ENCODE assay signal across 6 cellular contexts in genomic region chr17:26982563-26982962, GRCh38.
DNase-seq lines count a peak whose midpoint lies in the region; ATAC-seq and TF ChIP-seq lines count a peak whose summit lies in the region.
"Not testable (repeated sequence)": the region's sequence is repeated elsewhere in the genome, so short reads cannot be mapped to it uniquely, and the experiment has no call there.

No MANE protein-coding gene starts in this region.

- ATAC-seq in naive thymus-derived CD4-positive, alpha-beta T cell, result peak; percentile 22
- ATAC-seq in stimulated activated effector memory CD8-positive, alpha-beta T cell treated with anti-CD3 and anti-CD28 coated beads, Interleukin-12 subunit alpha, Interleukin-12 subunit beta, amount 100 ng/mL, for 72 hours, result peak; percentile 51
- ATAC-seq in upper lobe of left lung (ENCODE audit: low FRiP score in 2 of 2) (peak; percentile 26 to 61), aorta (ENCODE audit: low FRiP score) (peak; percentile 26)

- POLR2A ChIA-PET in naive thymus-derived CD4-positive, alpha-beta T cell (lab: Charles Lee), result not testable (repeated sequence)

- TF ChIP-seq CTCF in upper lobe of left lung (IDR thresholded peaks at IDR 0.05), result not testable (repeated sequence)

- peak overlapping the region; percentile 64 for H3K14ac ChIP-seq in neuronal stem cell (ENCODE audit: low read length)

- H2AK5ac ChIP-seq in neuronal stem cell (ENCODE audit: low read depth, low read length), result not testable (repeated sequence)

- DNase-seq in naive thymus-derived CD4-positive, alpha-beta T cell; neuronal stem cell (ENCODE audit: low spot score); stimulated activated effector memory CD8-positive, alpha-beta T cell treated with anti-CD3 and anti-CD28 coated beads, Interleukin-12 subunit alpha, Interleukin-12 subunit beta, amount 100 ng/mL, for 72 hours (ENCODE audit: low spot score in 2 of 2); upper lobe of left lung: not testable (repeated sequence)
- peak in 1 of 2 donors; percentile 57 for DNase-seq in aorta

- H2BK5ac ChIP-seq in neuronal stem cell (ENCODE audit: low read length), result peak overlapping the region; percentile 59

- peaks cover 0 to 31% (median 12%) of the 10 kb centered on the region in 11 donors for H3K9me3 Mint-ChIP-seq in naive thymus-derived CD4-positive, alpha-beta T cell
- H3K9me3 Mint-ChIP-seq in stimulated activated effector memory CD8-positive, alpha-beta T cell treated with anti-CD3 and anti-CD28 coated beads, Interleukin-12 subunit alpha, Interleukin-12 subunit beta, amount 100 ng/mL, for 72 hours, result not testable (repeated sequence)

- not testable (repeated sequence) for H3K27ac Mint-ChIP-seq in naive thymus-derived CD4-positive, alpha-beta T cell; stimulated activated effector memory CD8-positive, alpha-beta T cell treated with anti-CD3 and anti-CD28 coated beads, Interleukin-12 subunit alpha, Interleukin-12 subunit beta, amount 100 ng/mL, for 72 hours

- H3K4me1 ChIP-seq in naive thymus-derived CD4-positive, alpha-beta T cell (ENCODE audit: control insufficient read depth in 2 of 2, insufficient read depth in 2 of 2, low read length in 2 of 2); neuronal stem cell (ENCODE audit: control insufficient read depth in 2 of 2, insufficient read depth in 1 of 2, low read depth in 1 of 2, low read length in 2 of 2); upper lobe of left lung; aorta (ENCODE audit: control insufficient read depth in 1 of 2, insufficient read depth in 2 of 2, low read length in 2 of 2): not testable (repeated sequence)

- not testable (repeated sequence) for H3K4me3 Mint-ChIP-seq in naive thymus-derived CD4-positive, alpha-beta T cell; stimulated activated effector memory CD8-positive, alpha-beta T cell treated with anti-CD3 and anti-CD28 coated beads, Interleukin-12 subunit alpha, Interleukin-12 subunit beta, amount 100 ng/mL, for 72 hours

- intact Hi-C loops in naive thymus-derived CD4-positive, alpha-beta T cell (cut with micrococcal nuclease); aorta (cut with DNase I): not testable (repeated sequence)

- TF ChIP-seq EP300 in upper lobe of left lung (IDR thresholded peaks at IDR 0.05), result not testable (repeated sequence)

- no CpG with 5 or more reads among the region's 3 CpGs for WGBS in neuronal stem cell (ENCODE audit: extremely low coverage in 2 of 2, insufficient read length in 2 of 2, insufficient replicate concordance in 1 of 2), 2 donors
- 74 to 87% methylated on average over 3 of the region's 3 CpGs for WGBS in upper lobe of left lung, 2 donors
- 83 to 84% methylated on average over 3 of the region's 3 CpGs for WGBS in aorta, 2 donors

- H3K4me1 Mint-ChIP-seq in naive thymus-derived CD4-positive, alpha-beta T cell; stimulated activated effector memory CD8-positive, alpha-beta T cell treated with anti-CD3 and anti-CD28 coated beads, Interleukin-12 subunit alpha, Interleukin-12 subunit beta, amount 100 ng/mL, for 72 hours: not testable (repeated sequence)

- H3K79me1 ChIP-seq in neuronal stem cell (ENCODE audit: low read depth, low read length), result not testable (repeated sequence)

- H2BK12ac ChIP-seq in neuronal stem cell (ENCODE audit: low read length), result not testable (repeated sequence)

- peaks cover 22% of the 10 kb centered on the region for H3K9me3 ChIP-seq in iPS-18c (ENCODE audit: control insufficient read depth, insufficient read depth, low read length)
- not testable (repeated sequence) for H3K9me3 ChIP-seq in naive thymus-derived CD4-positive, alpha-beta T cell (ENCODE audit: control insufficient read depth in 2 of 3, low read length in 3 of 3); neuronal stem cell (replicated peaks in 1 of 2; ENCODE audit: control insufficient read depth in 2 of 2, insufficient read depth in 1 of 2, low read depth in 1 of 2, low read length in 2 of 2); upper lobe of left lung; aorta (ENCODE audit: control insufficient read depth, low read length)

- peaks cover 0 to 25% (median 0%) of the 10 kb centered on the region in 5 donors for H3K27me3 Mint-ChIP-seq in naive thymus-derived CD4-positive, alpha-beta T cell

- not testable (repeated sequence) for H3K18ac ChIP-seq in neuronal stem cell (ENCODE audit: low read length)

- not testable (repeated sequence) for H3K27ac ChIP-seq in naive thymus-derived CD4-positive, alpha-beta T cell (ENCODE audit: low read depth, low read length); neuronal stem cell (replicated peaks; ENCODE audit: low read length); upper lobe of left lung; aorta (ENCODE audit: low read depth in 1 of 2, low read length in 2 of 2)

- H3K4me2 ChIP-seq in neuronal stem cell (ENCODE audit: insufficient read depth, low read length, poor library complexity, severe bottlenecking), result not testable (repeated sequence)

- not testable (repeated sequence) for H2AFZ ChIP-seq in neuronal stem cell (ENCODE audit: low read length)

- not testable (repeated sequence) for H4K91ac ChIP-seq in neuronal stem cell (ENCODE audit: low read depth, low read length, poor library complexity)

- not testable (repeated sequence) for TF ChIP-seq POLR2A in upper lobe of left lung (IDR thresholded peaks at IDR 0.05)

- H4K8ac ChIP-seq in neuronal stem cell (ENCODE audit: low read depth, low read length), result not testable (repeated sequence)

- H3K36me3 Mint-ChIP-seq in naive thymus-derived CD4-positive, alpha-beta T cell, result peaks cover 0 to 10% (median 0%) of the 10 kb centered on the region in 5 donors
- H3K36me3 Mint-ChIP-seq in stimulated activated effector memory CD8-positive, alpha-beta T cell treated with anti-CD3 and anti-CD28 coated beads, Interleukin-12 subunit alpha, Interleukin-12 subunit beta, amount 100 ng/mL, for 72 hours, result not testable (repeated sequence)

- not testable (repeated sequence) for H3K27me3 ChIP-seq in naive thymus-derived CD4-positive, alpha-beta T cell (ENCODE audit: control insufficient read depth in 2 of 2, insufficient read depth in 2 of 2, low read length in 2 of 2); neuronal stem cell (ENCODE audit: control insufficient read depth in 3 of 3, insufficient read depth in 3 of 3, low read depth in 1 of 3, low read length in 3 of 3); upper lobe of left lung; aorta (ENCODE audit: control insufficient read depth in 1 of 2, insufficient read depth in 2 of 2, low read length in 1 of 2)

- not testable (repeated sequence) for H3K9ac ChIP-seq in neuronal stem cell (ENCODE audit: low read depth, low read length, poor library complexity)

- H3K23ac ChIP-seq in neuronal stem cell (ENCODE audit: low read depth, low read length, poor library complexity), result not testable (repeated sequence)

- not testable (repeated sequence) for H2BK120ac ChIP-seq in neuronal stem cell (ENCODE audit: low read depth, low read length)

- not testable (repeated sequence) for H3K36me3 ChIP-seq in naive thymus-derived CD4-positive, alpha-beta T cell (ENCODE audit: control insufficient read depth in 2 of 3, insufficient read depth in 3 of 3, low read length in 3 of 3); neuronal stem cell (replicated peaks in 1 of 2; ENCODE audit: control insufficient read depth in 2 of 2, insufficient read depth in 2 of 2, low read length in 2 of 2); upper lobe of left lung; aorta (ENCODE audit: control insufficient read depth in 1 of 2, insufficient read depth in 2 of 2, low read length in 1 of 2)

- not testable (repeated sequence) for H2BK15ac ChIP-seq in neuronal stem cell (ENCODE audit: low read length)

- CTCF ChIA-PET in naive thymus-derived CD4-positive, alpha-beta T cell (lab: Charles Lee), result not testable (repeated sequence)

- not testable (repeated sequence) for H3K4ac ChIP-seq in neuronal stem cell (ENCODE audit: low read length)

- H3K4me3 ChIP-seq in iPS-18c (ENCODE audit: insufficient read depth, low read depth, low read length), result peak overlapping the region; percentile 20; the same call in 1 of the 2 replicates
- H3K4me3 ChIP-seq in naive thymus-derived CD4-positive, alpha-beta T cell (ENCODE audit: low read length); neuronal stem cell (ENCODE audit: low read length in 2 of 2); upper lobe of left lung; aorta (ENCODE audit: low read length in 2 of 2): not testable (repeated sequence)
